Comparison of ENCODE assay signal across 11 cellular contexts in genomic region chr10:13708256-13708990, GRCh38.
DNase-seq lines count a peak whose midpoint lies in the region; ATAC-seq and TF ChIP-seq lines count a peak whose summit lies in the region.
"Had no signal": no experiment of that assay in that cellular context is flagged by ENCODE, and none has a peak within 500 bp of the region (broad histone marks: within the 10 kb centered on the region; RNA-seq: fewer than 3 reads in every experiment).

No MANE protein-coding gene starts in this region.

- H3K36me3 ChIP-seq in MG63 (no peaks in the 10 kb centered on the region), endodermal cell (ENCODE audit: control insufficient read depth, insufficient read depth, low read length) (no peaks in the 10 kb centered on the region)
- no peaks in the 10 kb centered on the region for H3K36me3 ChIP-seq in effector memory CD4-positive, alpha-beta T cell (ENCODE audit: control insufficient read depth, insufficient read depth, low read length)

- no peaks in the 10 kb centered on the region for H3K9me3 ChIP-seq in MG63
- no peaks in the 10 kb centered on the region for H3K9me3 ChIP-seq in endodermal cell (ENCODE audit: control insufficient read depth, low read length)
- no peaks in the 10 kb centered on the region for H3K9me3 ChIP-seq in effector memory CD4-positive, alpha-beta T cell (ENCODE audit: control insufficient read depth, low read length)

- peak overlapping the region; percentile 62 for H3K27ac ChIP-seq in C4-2B
- peak overlapping the region; percentile 92 for H3K27ac ChIP-seq in endodermal cell (ENCODE audit: low read depth, low read length)
- H3K27ac ChIP-seq in effector memory CD4-positive, alpha-beta T cell (ENCODE audit: insufficient read depth, low read length, poor library complexity, severe bottlenecking), result no peak overlapping the region

- H3K36me3 Mint-ChIP-seq in endodermal cell (ENCODE audit: low read depth) (peaks cover 4% of the 10 kb centered on the region), neural crest cell (ENCODE audit: low read depth) (peaks cover 15% of the 10 kb centered on the region)
- H3K36me3 Mint-ChIP-seq: activated CD8-positive, alpha-beta memory T cell treated with anti-CD3 and anti-CD28 coated beads, Interleukin-2, amount 10 ng/mL, durations not matched to agents 7 days and 5 days; natural killer cell had no signal

- peaks cover 7% of the 10 kb centered on the region for H3K4me1 ChIP-seq in endodermal cell (ENCODE audit: control insufficient read depth, insufficient read depth, low read length)
- H3K4me1 ChIP-seq in effector memory CD4-positive, alpha-beta T cell (ENCODE audit: control insufficient read depth, insufficient read depth, low read length, poor library complexity, severe bottlenecking), result peaks cover 5% of the 10 kb centered on the region

- no peaks in the 10 kb centered on the region for H3K9me3 Mint-ChIP-seq in endodermal cell
- no peaks in the 10 kb centered on the region for H3K9me3 Mint-ChIP-seq in neural crest cell
- H3K9me3 Mint-ChIP-seq: natural killer cell had no signal

- intact Hi-C loops in head of caudate nucleus (cut with DNase I), result no loop called here

- TF ChIP-seq CTCF in C4-2B (conservative IDR thresholded peaks at IDR 0.05) (no peak), endodermal cell (conservative IDR thresholded peaks at IDR 0.05) (no peak), neural crest cell (conservative IDR thresholded peaks at IDR 0.05) (no peak)

- H3K9ac ChIP-seq in endodermal cell (ENCODE audit: extremely low read depth, low read length, poor library complexity, severe bottlenecking), result no peak overlapping the region

- DNase-seq in MG63 (no peak), endodermal cell (peak; percentile 56), neural crest cell (ENCODE audit: low read depth, low spot score) (no peak), NCI-H1417 treated with DMSO at 0.1 percent for 48 hours (lab: John Stamatoyannopoulos, UW) (no peak), head of caudate nucleus (no peak)
- no peak for DNase-seq in effector memory CD4-positive, alpha-beta T cell
- DNase-seq: KBM-7, natural killer cell had no signal

- H3K4me3 ChIP-seq in MG63 (peak overlapping the region; percentile 56), endodermal cell (ENCODE audit: low read length) (peak overlapping the region; percentile 84)
- H3K4me3 ChIP-seq in effector memory CD4-positive, alpha-beta T cell (ENCODE audit: insufficient read depth, low read depth, low read length, poor library complexity, severe bottlenecking), result no peak overlapping the region

- H3K4me1 Mint-ChIP-seq in endodermal cell (peaks cover 70% of the 10 kb centered on the region), neural crest cell (peaks cover 92% of the 10 kb centered on the region)

- H3K27me3 Mint-ChIP-seq in endodermal cell (ENCODE audit: insufficient read depth), result no peaks in the 10 kb centered on the region
- peaks cover 90% of the 10 kb centered on the region for H3K27me3 Mint-ChIP-seq in neural crest cell (ENCODE audit: low read depth)

- 79 to 89% methylated on average over 7 to 8 of the region's 8 CpGs for WGBS in endodermal cell (ENCODE audit: insufficient coverage in 1 of 2, insufficient read length in 1 of 2), 2 experiments

- H3K27me3 ChIP-seq in MG63 (no peaks in the 10 kb centered on the region), endodermal cell (ENCODE audit: control insufficient read depth, insufficient read depth, low read length, poor library complexity, severe bottlenecking) (no peaks in the 10 kb centered on the region)
- H3K27me3 ChIP-seq in effector memory CD4-positive, alpha-beta T cell (replicated peaks; ENCODE audit: control insufficient read depth, insufficient read depth, low read length, poor library complexity, severe bottlenecking), result no peaks in the 10 kb centered on the region

- H3K27ac Mint-ChIP-seq in endodermal cell (peak overlapping the region; percentile 92), neural crest cell (ENCODE audit: unreplicated experiment) (peak overlapping the region; percentile 64)
- H3K27ac Mint-ChIP-seq: activated CD8-positive, alpha-beta memory T cell treated with anti-CD3 and anti-CD28 coated beads, Interleukin-2, amount 10 ng/mL, durations not matched to agents 7 days and 5 days; natural killer cell had no signal

- ATAC-seq in HG03442 (IDR thresholded peaks at IDR 0.05; ENCODE audit: unreplicated experiment), result no peak

- H3K4me3 Mint-ChIP-seq in endodermal cell, result peak overlapping the region; percentile 71
- H3K4me3 Mint-ChIP-seq in neural crest cell, result peak overlapping the region; percentile 88
